Comparison of ENCODE assay signal across 1 cellular context in genomic region chr15:78049691-78050440, GRCh38.
TF ChIP-seq lines count a peak whose summit lies in the region.

No MANE protein-coding gene starts in this region.

TF ChIP-seq in HepG2, 621 proteins besides CTCF, POLR2A, EP300 and RAD21:
- TF ChIP-seq SETDB1 (CRISPR knock-in tag; IDR thresholded peaks at IDR 0.05; ENCODE audit: borderline replicate concordance) (no peak), FOSL2 (CRISPR knock-in tag; IDR thresholded peaks at IDR 0.05) (no peak)
